Comparison of ENCODE assay signal across 30 cellular contexts in the genomic region with DNA sequence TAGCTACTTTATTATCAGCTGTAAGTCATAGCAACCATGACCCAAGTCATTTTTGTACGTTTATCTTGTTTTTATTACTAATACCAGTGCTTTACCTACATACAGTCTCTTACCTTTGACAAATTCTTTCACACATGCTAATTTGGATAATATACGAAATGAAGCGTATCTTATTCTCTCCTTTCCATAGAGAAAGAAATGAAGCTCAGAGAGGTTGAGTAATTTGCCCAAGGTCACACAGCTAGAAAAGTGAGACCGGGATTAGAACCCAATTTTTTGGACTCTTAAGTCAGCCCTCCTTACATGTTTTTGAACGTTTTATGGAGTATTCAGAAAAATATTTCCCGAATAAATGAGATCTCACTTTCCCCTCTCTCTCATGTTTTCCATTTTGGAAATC. TPM values are rescaled to one million over a fixed set of nuclear protein-coding genes. Genes with fewer than 3 reads are reported as not detected.
"Had no signal": no experiment of that assay in that cellular context is flagged by ENCODE, and none has a peak within 500 bp of the region (broad histone marks: within the 10 kb centered on the region; RNA-seq: fewer than 3 reads in every experiment).

No MANE protein-coding gene starts in this region.

- DNase-seq: activated B cell treated with CpG ODN at 0.5 μM for 24 hours; activated CD4-positive, alpha-beta memory T cell treated with anti-CD3 and anti-CD28 coated beads for 36 hours; activated CD4-positive, alpha-beta T cell treated with anti-CD3 and anti-CD28 coated beads for 4 hours; activated CD4-positive, alpha-beta T cell treated with anti-CD3 and anti-CD28 coated beads, Interleukin-2, amount 10 ng/mL, durations not matched to agents 24 days and 14 days; activated CD4-positive, alpha-beta T cell treated with anti-CD3 and anti-CD28 coated beads, Interleukin-2, amount 50 U/mL, for 1 hour; activated CD4-positive, alpha-beta T cell treated with anti-CD3 and anti-CD28 coated beads, Interleukin-2, amount 50 U/mL, for 4 hours; activated CD4-positive, CD25-positive, alpha-beta regulatory T cell treated with anti-CD3 and anti-CD28 coated beads, Interleukin-2, amount 50 U/mL, for 72 hours; activated CD8-positive, alpha-beta memory T cell treated with anti-CD3 and anti-CD28 coated beads, Interleukin-2, amount 50 U/mL, for 4 hours; activated CD8-positive, alpha-beta T cell treated with anti-CD3 and anti-CD28 coated beads for 36 hours; activated effector memory CD4-positive, alpha-beta T cell treated with anti-CD3 and anti-CD28 coated beads, Interleukin-2, amount 50 U/mL, for 16 hours; activated gamma-delta T cell treated with Interleukin-2 at 50 U/mL for 16 hours; activated naive CD4-positive, alpha-beta T cell; activated naive CD4-positive, alpha-beta T cell treated with anti-CD3 and anti-CD28 coated beads for 36 hours; activated naive CD4-positive, alpha-beta T cell treated with anti-CD3 and anti-CD28 coated beads, Interleukin-2, amount 50 U/mL, for 16 hours; activated naive CD8-positive, alpha-beta T cell treated with anti-CD3 and anti-CD28 coated beads for 36 hours; activated T-cell treated with anti-CD3 and anti-CD28 coated beads, Interleukin-2, amount 50 U/mL, for 24 hours; adrenal gland; amniotic stem cell; body of pancreas; central memory CD4-positive, alpha-beta T cell; T-helper 1 cell; T-helper 9 cell had no signal

- H3K27ac ChIP-seq: adrenal gland, body of pancreas, brain microvascular endothelial cell had no signal

- H3K36me3 ChIP-seq: adrenal gland, brain microvascular endothelial cell, breast epithelium had no signal

- H3K27me3 ChIP-seq: body of pancreas had no signal

- H3K4me1 ChIP-seq: adrenal gland, breast epithelium had no signal

- FAIRE-seq: astrocyte, TTC549 had no signal

- H3K4me3 ChIP-seq: adrenal gland, body of pancreas, breast epithelium had no signal

- ATAC-seq: activated CD8-positive, alpha-beta T cell treated with anti-CD3 and anti-CD28 coated beads for 36 hours; activated naive CD4-positive, alpha-beta T cell treated with anti-CD3 and anti-CD28 coated beads, Interleukin-2, amount 50 U/mL, for 72 hours; activated T-helper 17 cell treated with anti-CD3 and anti-CD28 coated beads, Interleukin-2, amount 50 U/mL, for 72 hours; body of pancreas had no signal

- H3K9me3 ChIP-seq: adrenal gland, body of pancreas, breast epithelium had no signal

RNA-seq across cellular contexts. Expression of a gene that starts 52.6 kb away (rescaled TPM):
- total RNA-seq: activated B cell treated with CpG ODN at 0.5 μM for 24 hours; activated CD4-positive, alpha-beta memory T cell treated with anti-CD3 and anti-CD28 coated beads for 36 hours; activated CD4-positive, alpha-beta T cell treated with anti-CD3 and anti-CD28 coated beads, Interleukin-2, amount 10 ng/mL, durations not matched to agents 24 days and 14 days; activated CD8-positive, alpha-beta memory T cell treated with anti-CD3 and anti-CD28 coated beads for 36 hours; activated naive CD4-positive, alpha-beta T cell treated with anti-CD3 and anti-CD28 coated beads for 36 hours; activated T-helper 17 cell treated with anti-CD3 and anti-CD28 coated beads, Interleukin-2, amount 50 U/mL, for 72 hours; aorta; astrocyte; body of pancreas; breast epithelium had no signal
- polyA plus RNA-seq: aorta had no signal
